In genomic region chr20:53547664-53548239, GRCh38 we compare ENCODE assay signal across 9 cellular contexts. TPM values are rescaled to one million over a fixed set of nuclear protein-coding genes. Genes with fewer than 3 reads are reported as not detected.
DNase-seq lines count a peak whose midpoint lies in the region; ATAC-seq, FAIRE-seq and TF ChIP-seq lines count a peak whose summit lies in the region.
"Had no signal": no experiment of that assay in that cellular context is flagged by ENCODE, and none has a peak within 500 bp of the region (broad histone marks: within the 10 kb centered on the region; RNA-seq: fewer than 3 reads in every experiment).

No MANE protein-coding gene starts in this region.

- H3K27ac Mint-ChIP-seq in T-helper 17 cell (no peak overlapping the region), type B pancreatic cell (peak overlapping the region; percentile 14)
- H3K27ac Mint-ChIP-seq in effector memory CD8-positive, alpha-beta T cell: no peak overlapping the region
- H3K27ac Mint-ChIP-seq: memory B cell had no signal

- H3K4me1 Mint-ChIP-seq in T-helper 17 cell (peaks cover 5% of the 10 kb centered on the region), type B pancreatic cell (ENCODE audit: unreplicated experiment) (peaks cover 12% of the 10 kb centered on the region)
- peaks cover 1 to 5% of the 10 kb centered on the region in 2 donors for H3K4me1 Mint-ChIP-seq in effector memory CD8-positive, alpha-beta T cell (ENCODE audit: low read depth in 2 of 2)
- H3K4me1 Mint-ChIP-seq: memory B cell had no signal

- ATAC-seq in T-helper 17 cell: peak; percentile 55
- peak; percentile 33 for ATAC-seq in effector memory CD8-positive, alpha-beta T cell (replicated peaks)

- H3K4me3 Mint-ChIP-seq in T-helper 17 cell: no peak overlapping the region
- no peak overlapping the region for H3K4me3 Mint-ChIP-seq in effector memory CD8-positive, alpha-beta T cell
- no peak overlapping the region for H3K4me3 Mint-ChIP-seq in type B pancreatic cell
- H3K4me3 Mint-ChIP-seq: memory B cell had no signal

- TF ChIP-seq CTCF in AG09319 (IDR thresholded peaks at IDR 0.05; ENCODE audit: low read depth, low read length): peak; percentile 87
- peak; percentile 95 for TF ChIP-seq CTCF in type B pancreatic cell (conservative IDR thresholded peaks at IDR 0.05)

- DNase-seq in AG09319 (ENCODE audit: extremely low read depth, low read depth) (peak; percentile 49), GM12892 (ENCODE audit: insufficient read length) (peak; percentile 17), NCI-H1694 (lab: John Stamatoyannopoulos, UW) (peak; percentile 74), T-helper 17 cell (no peak), medulla oblongata (ENCODE audit: extremely low spot score) (peak; percentile 76), type B pancreatic cell (ENCODE audit: extremely low spot score, unreplicated experiment) (no peak)
- peak in 2 of 3 experiments; percentile 3 to 9 for DNase-seq in effector memory CD8-positive, alpha-beta T cell
- DNase-seq in activated CD4-positive, CD25-positive, alpha-beta regulatory T cell (lab: John Stamatoyannopoulos, UW): no peak

- no peak for TF ChIP-seq POLR2A in GM12892 (IDR thresholded peaks at IDR 0.05; ENCODE audit: low read depth, low read length)

- no peaks in the 10 kb centered on the region for H3K9me3 ChIP-seq in T-helper 17 cell (ENCODE audit: control insufficient read depth, low read length, poor library complexity, severe bottlenecking)

- H3K36me3 Mint-ChIP-seq in T-helper 17 cell (ENCODE audit: low read depth): no peaks in the 10 kb centered on the region
- H3K36me3 Mint-ChIP-seq in effector memory CD8-positive, alpha-beta T cell (ENCODE audit: insufficient read depth): no peaks in the 10 kb centered on the region
- no peaks in the 10 kb centered on the region for H3K36me3 Mint-ChIP-seq in type B pancreatic cell
- H3K36me3 Mint-ChIP-seq: memory B cell had no signal

- FAIRE-seq in GM12892 (lab: Jason Lieb, UNC): no peak

- H3K27me3 Mint-ChIP-seq in T-helper 17 cell (no peaks in the 10 kb centered on the region), type B pancreatic cell (no peaks in the 10 kb centered on the region)
- H3K27me3 Mint-ChIP-seq in effector memory CD8-positive, alpha-beta T cell: no peaks in the 10 kb centered on the region
- H3K27me3 Mint-ChIP-seq: memory B cell had no signal

- no peaks in the 10 kb centered on the region for H3K9me3 Mint-ChIP-seq in effector memory CD8-positive, alpha-beta T cell
- no peaks in the 10 kb centered on the region for H3K9me3 Mint-ChIP-seq in type B pancreatic cell
- H3K9me3 Mint-ChIP-seq: memory B cell had no signal

RNA-seq across cellular contexts. Expression of gene ZNF217, which starts 45.9 kb away (rescaled TPM):
- polyA plus RNA-seq in GM12892 (2012; ENCODE audit: missing spikeins): 35.4 TPM
- total RNA-seq in T-helper 17 cell: 10 to 100 TPM; 70.4 to 72.8 TPM
- 32.8 and 78.1 TPM in 2 replicates for total RNA-seq in type B pancreatic cell (ENCODE audit: low replicate concordance)

Comparison
In these comparisons a context has a peak if more than half of its experiments do, and no peak if none do; other contexts are left out.
1. DNase-seq: peak in AG09319 (single experiment), GM12892 (single experiment), NCI-H1694 (single experiment), effector memory CD8-positive, alpha-beta T cell (2 of 3) and medulla oblongata (single experiment); none in T-helper 17 cell (0 of 3), type B pancreatic cell (single experiment) and activated CD4-positive, CD25-positive, alpha-beta regulatory T cell (0 of 4).